10 cellular contexts compared by ENCODE assay signal in the genomic region with DNA sequence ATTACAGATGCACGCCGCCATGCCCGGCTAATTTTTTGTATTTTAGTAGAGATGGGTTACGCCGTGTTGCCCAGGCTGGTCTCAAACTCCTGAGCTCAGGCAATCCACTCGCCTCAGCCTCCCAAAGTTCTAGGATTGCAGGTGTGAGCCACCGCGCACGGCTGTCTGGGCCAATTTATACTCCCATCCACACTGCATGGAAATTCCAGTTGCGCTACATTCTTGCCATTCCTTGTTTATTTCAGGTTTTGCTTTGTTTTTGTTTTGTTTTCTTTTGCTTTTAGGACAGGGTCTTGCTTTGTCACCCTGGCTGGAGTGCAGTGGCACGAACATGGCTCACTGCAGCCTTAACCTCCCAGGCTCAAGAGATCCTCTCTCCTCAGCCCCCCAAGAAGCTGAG.
"Had no signal": no experiment of that assay in that cellular context is flagged by ENCODE, and none has a peak within 500 bp of the region (broad histone marks: within the 10 kb centered on the region; RNA-seq: fewer than 3 reads in every experiment).

No MANE protein-coding gene starts in this region.

- H3K9ac ChIP-seq: GM23248, KMS-11 had no signal

- H3K27ac ChIP-seq: GM23248, HL-60, KMS-11 had no signal

- H3K9me3 ChIP-seq: HAP-1 had no signal

- DNase-seq: GOT3, H7, HFFc6, KBM-7 had no signal

- H3K36me3 ChIP-seq: HAP-1 had no signal

- H3K4me2 ChIP-seq: KMS-11 had no signal

- ATAC-seq: HCT116, HepG2 had no signal

- H2AFZ ChIP-seq: GM23248 had no signal

- H3K4me3 ChIP-seq: GM23248, HAP-1 had no signal
